Comparison of ENCODE assay signal across 13 cellular contexts in genomic region chr13:97238432-97238831, GRCh38. TPM values are rescaled to one million over a fixed set of nuclear protein-coding genes. Genes with fewer than 3 reads are reported as not detected.
DNase-seq lines count a peak whose midpoint lies in the region; ATAC-seq, FAIRE-seq and TF ChIP-seq lines count a peak whose summit lies in the region.
"Had no signal": no experiment of that assay in that cellular context is flagged by ENCODE, and none has a peak within 500 bp of the region (broad histone marks: within the 10 kb centered on the region; RNA-seq: fewer than 3 reads in every experiment).

No MANE protein-coding gene starts in this region.

- peaks cover 8% of the 10 kb centered on the region for H3K36me3 Mint-ChIP-seq in activated naive CD4-positive, alpha-beta T cell treated with anti-CD3 and anti-CD28 coated beads for 36 hours (ENCODE audit: low read depth)
- H3K36me3 Mint-ChIP-seq in immature natural killer cell = peaks cover 6 to 18% (median 14%) of the 10 kb centered on the region in 3 donors
- H3K36me3 Mint-ChIP-seq: activated naive CD4-positive, alpha-beta T cell treated with anti-CD3 and anti-CD28 coated beads, Interleukin-2, amount 10 ng/mL, durations not matched to agents 7 days and 5 days had no signal

- intact Hi-C loops in activated naive CD4-positive, alpha-beta T cell treated with anti-CD3 and anti-CD28 coated beads for 36 hours (cut with micrococcal nuclease) = no loop called here

- DNase-seq in activated naive CD4-positive, alpha-beta T cell treated with Interleukin-2 at 50 U/mL for 16 hours = peak; percentile 31
- no peak for DNase-seq in activated naive CD4-positive, alpha-beta T cell treated with anti-CD3 and anti-CD28 coated beads for 36 hours
- no peak for DNase-seq in GM12892 (ENCODE audit: insufficient read length)
- no peak for DNase-seq in immature natural killer cell
- DNase-seq in stimulated activated naive CD8-positive, alpha-beta T cell treated with anti-CD3 and anti-CD28 coated beads, Interleukin-15, amount 100 ng/mL, for 72 hours = no peak
- DNase-seq in HCEC 1CT = no peak
- no peak for DNase-seq in SW480 (ENCODE audit: low spot score)
- no peak for DNase-seq in GM19238 (ENCODE audit: insufficient read length, low spot score)
- DNase-seq: activated naive CD4-positive, alpha-beta T cell treated with anti-CD3 and anti-CD28 coated beads, Interleukin-2, amount 10 ng/mL, durations not matched to agents 7 days and 5 days; effector CD8-positive, alpha-beta T cell; NCI-H345; SHP77 treated with DMSO at 0.1 percent for 48 hours had no signal

- H3K4me1 Mint-ChIP-seq in activated naive CD4-positive, alpha-beta T cell treated with anti-CD3 and anti-CD28 coated beads for 36 hours (ENCODE audit: low read depth) = peaks cover 32% of the 10 kb centered on the region
- peaks cover 68 to 88% of the 10 kb centered on the region in 2 donors for H3K4me1 Mint-ChIP-seq in immature natural killer cell
- H3K4me1 Mint-ChIP-seq in stimulated activated naive CD8-positive, alpha-beta T cell treated with anti-CD3 and anti-CD28 coated beads, Interleukin-15, amount 100 ng/mL, for 72 hours = peaks cover 82% of the 10 kb centered on the region

- peak; percentile 46 for ATAC-seq in stimulated activated naive CD8-positive, alpha-beta T cell treated with anti-CD3 and anti-CD28 coated beads, Interleukin-15, amount 100 ng/mL, for 72 hours

- H3K27me3 Mint-ChIP-seq in activated naive CD4-positive, alpha-beta T cell treated with anti-CD3 and anti-CD28 coated beads for 36 hours (ENCODE audit: low read depth) = no peaks in the 10 kb centered on the region
- H3K27me3 Mint-ChIP-seq in immature natural killer cell (ENCODE audit: low read depth in 3 of 3) = no peaks in the 10 kb centered on the region
- H3K27me3 Mint-ChIP-seq in stimulated activated naive CD8-positive, alpha-beta T cell treated with anti-CD3 and anti-CD28 coated beads, Interleukin-15, amount 100 ng/mL, for 72 hours = no peaks in the 10 kb centered on the region
- H3K27me3 Mint-ChIP-seq: activated naive CD4-positive, alpha-beta T cell treated with anti-CD3 and anti-CD28 coated beads, Interleukin-2, amount 10 ng/mL, durations not matched to agents 7 days and 5 days had no signal

- no peaks in the 10 kb centered on the region for H3K9me3 Mint-ChIP-seq in activated naive CD4-positive, alpha-beta T cell treated with anti-CD3 and anti-CD28 coated beads for 36 hours
- no peaks in the 10 kb centered on the region for H3K9me3 Mint-ChIP-seq in immature natural killer cell
- H3K9me3 Mint-ChIP-seq in stimulated activated naive CD8-positive, alpha-beta T cell treated with anti-CD3 and anti-CD28 coated beads, Interleukin-15, amount 100 ng/mL, for 72 hours = peaks cover 0 to 4% of the 10 kb centered on the region in 2 donors
- H3K9me3 Mint-ChIP-seq: activated naive CD4-positive, alpha-beta T cell treated with anti-CD3 and anti-CD28 coated beads, Interleukin-2, amount 10 ng/mL, durations not matched to agents 7 days and 5 days; mesothelial cell of epicardium had no signal

- no peak for TF ChIP-seq POLR2A in GM12892 (IDR thresholded peaks at IDR 0.05; ENCODE audit: low read depth, low read length)

- CTCF ChIA-PET in activated naive CD4-positive, alpha-beta T cell treated with anti-CD3 and anti-CD28 coated beads for 36 hours (lab: Charles Lee) = interaction anchor here (0.6 kb wide), 1 partner anchor 50 kb away, joined by 4 read pairs; no protein-coding TSS in a partner anchor

- H3K27ac Mint-ChIP-seq in activated naive CD4-positive, alpha-beta T cell treated with anti-CD3 and anti-CD28 coated beads for 36 hours = no peak overlapping the region
- peak overlapping the region in 5 of 6 donors; percentile 8 to 65 (median 35) for H3K27ac Mint-ChIP-seq in immature natural killer cell
- H3K27ac Mint-ChIP-seq in stimulated activated naive CD8-positive, alpha-beta T cell treated with anti-CD3 and anti-CD28 coated beads, Interleukin-15, amount 100 ng/mL, for 72 hours = no peak overlapping the region
- H3K27ac Mint-ChIP-seq: activated naive CD4-positive, alpha-beta T cell treated with anti-CD3 and anti-CD28 coated beads, Interleukin-2, amount 10 ng/mL, durations not matched to agents 7 days and 5 days; mesothelial cell of epicardium had no signal

- FAIRE-seq in GM12892 (lab: Jason Lieb, UNC) = peak; percentile 21

- H3K4me3 Mint-ChIP-seq in activated naive CD4-positive, alpha-beta T cell treated with anti-CD3 and anti-CD28 coated beads for 36 hours = no peak overlapping the region
- H3K4me3 Mint-ChIP-seq in immature natural killer cell = peak overlapping the region; percentile 15 to 69 (median 37)
- H3K4me3 Mint-ChIP-seq in stimulated activated naive CD8-positive, alpha-beta T cell treated with anti-CD3 and anti-CD28 coated beads, Interleukin-15, amount 100 ng/mL, for 72 hours = no peak overlapping the region
- H3K4me3 Mint-ChIP-seq: activated naive CD4-positive, alpha-beta T cell treated with anti-CD3 and anti-CD28 coated beads, Interleukin-2, amount 10 ng/mL, durations not matched to agents 7 days and 5 days; mesothelial cell of epicardium had no signal

RNA-seq across cellular contexts. Expression of gene MBNL2, which starts 16.3 kb away (rescaled TPM):
- total RNA-seq in activated naive CD4-positive, alpha-beta T cell treated with anti-CD3 and anti-CD28 coated beads for 36 hours = 10 to 100 TPM; 16.8 to 18.8 TPM
- 6.4 TPM for polyA plus RNA-seq in GM12892 (2012; ENCODE audit: missing spikeins)
- 10 to 100 TPM; 11.7 to 19.4 (median 18.6) TPM for polyA plus RNA-seq in immature natural killer cell

Comparison
In these comparisons a context has a peak if more than half of its experiments do, and no peak if none do; other contexts are left out.
1. H3K27ac Mint-ChIP-seq: peak in immature natural killer cell (5 of 6); none in activated naive CD4-positive, alpha-beta T cell treated with anti-CD3 and anti-CD28 coated beads for 36 hours (single experiment) and stimulated activated naive CD8-positive, alpha-beta T cell treated with anti-CD3 and anti-CD28 coated beads, Interleukin-15, amount 100 ng/mL, for 72 hours (0 of 2).
2. H3K4me3 Mint-ChIP-seq: peak in immature natural killer cell (5 of 5); none in activated naive CD4-positive, alpha-beta T cell treated with anti-CD3 and anti-CD28 coated beads for 36 hours (single experiment) and stimulated activated naive CD8-positive, alpha-beta T cell treated with anti-CD3 and anti-CD28 coated beads, Interleukin-15, amount 100 ng/mL, for 72 hours (0 of 2).